ENCODE assay signal across 1 cellular context in the genomic region with DNA sequence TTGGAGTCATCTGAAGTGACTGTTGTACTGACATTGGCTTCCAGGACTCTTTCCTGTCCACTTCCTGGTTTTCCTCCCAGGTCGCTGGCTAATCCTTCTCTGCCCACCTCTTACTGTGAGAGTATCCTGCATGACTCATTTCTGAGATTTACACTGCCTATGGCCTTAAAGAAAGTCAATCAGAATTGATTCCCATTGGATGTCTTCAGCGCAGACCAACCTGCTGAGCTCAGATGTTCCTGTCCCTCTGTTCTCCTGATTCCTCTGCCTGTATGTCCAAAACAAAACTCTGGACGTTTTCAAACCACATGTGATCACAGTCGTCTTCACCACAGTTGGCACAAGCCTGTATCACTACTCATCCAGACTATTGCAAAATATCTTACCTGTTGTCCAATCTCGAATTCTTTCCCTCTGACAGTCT.
TF ChIP-seq lines count a peak whose summit lies in the region.

No MANE protein-coding gene starts in this region.

TF ChIP-seq in WTC11, 78 proteins besides CTCF, POLR2A, EP300 and RAD21 (continued from another document):
- no peak for TF ChIP-seq ZNF532 (CRISPR knock-in tag; IDR thresholded peaks at IDR 0.05; ENCODE audit: borderline replicate concordance)
- TF ChIP-seq ZBTB21 (CRISPR knock-in tag; IDR thresholded peaks at IDR 0.05; ENCODE audit: borderline replicate concordance): no peak
- TF ChIP-seq PRRX2 (CRISPR knock-in tag; IDR thresholded peaks at IDR 0.05): no peak
- TF ChIP-seq JUN (CRISPR knock-in tag; IDR thresholded peaks at IDR 0.05): no peak
- TF ChIP-seq, protein P1, sequence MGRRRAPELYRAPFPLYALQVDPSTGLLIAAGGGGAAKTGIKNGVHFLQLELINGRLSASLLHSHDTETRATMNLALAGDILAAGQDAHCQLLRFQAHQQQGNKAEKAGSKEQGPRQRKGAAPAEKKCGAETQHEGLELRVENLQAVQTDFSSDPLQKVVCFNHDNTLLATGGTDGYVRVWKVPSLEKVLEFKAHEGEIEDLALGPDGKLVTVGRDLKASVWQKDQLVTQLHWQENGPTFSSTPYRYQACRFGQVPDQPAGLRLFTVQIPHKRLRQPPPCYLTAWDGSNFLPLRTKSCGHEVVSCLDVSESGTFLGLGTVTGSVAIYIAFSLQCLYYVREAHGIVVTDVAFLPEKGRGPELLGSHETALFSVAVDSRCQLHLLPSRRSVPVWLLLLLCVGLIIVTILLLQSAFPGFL (CRISPR knock-in tag; IDR thresholded peaks at IDR 0.05; ENCODE audit: borderline replicate concordance): no peak
- TF ChIP-seq TP53 (CRISPR knock-in tag; IDR thresholded peaks at IDR 0.05): no peak
- no peak for TF ChIP-seq ZNF396 (CRISPR knock-in tag; IDR thresholded peaks at IDR 0.05; ENCODE audit: borderline replicate concordance)
- TF ChIP-seq NFATC4 (CRISPR knock-in tag; IDR thresholded peaks at IDR 0.05): no peak
- TF ChIP-seq USF2 (CRISPR knock-in tag; IDR thresholded peaks at IDR 0.05): no peak
- TF ChIP-seq ESRRA (CRISPR knock-in tag; IDR thresholded peaks at IDR 0.05; ENCODE audit: borderline replicate concordance): no peak
- no peak for TF ChIP-seq ATF1 (CRISPR knock-in tag; IDR thresholded peaks at IDR 0.05)
- no peak for TF ChIP-seq TEAD1 (CRISPR knock-in tag; IDR thresholded peaks at IDR 0.05)
- TF ChIP-seq CBFB (CRISPR knock-in tag; IDR thresholded peaks at IDR 0.05; ENCODE audit: low read depth): no peak
- TF ChIP-seq IRF2 (CRISPR knock-in tag; IDR thresholded peaks at IDR 0.05; ENCODE audit: borderline replicate concordance, low read depth): no peak
